Comparison of ENCODE assay signal across 28 cellular contexts in the genomic region with DNA sequence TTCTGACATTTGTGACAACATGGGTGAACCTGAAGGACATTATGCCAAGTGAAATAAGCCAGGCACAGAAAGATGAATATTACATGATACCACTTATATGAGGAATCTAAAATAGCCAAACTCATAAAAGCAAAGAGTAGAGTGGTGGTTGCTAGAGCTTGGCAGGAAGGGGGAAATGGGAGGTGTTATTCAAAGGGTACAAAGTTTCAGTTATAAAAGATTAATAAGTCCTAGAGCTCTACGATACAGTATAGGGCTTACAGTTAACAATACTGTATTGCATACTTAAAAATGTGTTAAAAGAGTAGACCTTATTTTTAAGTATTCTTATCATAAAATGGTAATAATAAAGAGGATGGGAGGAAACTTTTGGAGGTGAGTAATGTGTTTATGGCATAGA.
"Had no signal": no experiment of that assay in that cellular context is flagged by ENCODE, and none has a peak within 500 bp of the region (broad histone marks: within the 10 kb centered on the region; RNA-seq: fewer than 3 reads in every experiment).

No MANE protein-coding gene starts in this region.

- H3K27ac ChIP-seq: colonic mucosa, coronary artery, dorsolateral prefrontal cortex, epithelial cell of prostate, esophagus muscularis mucosa, esophagus squamous epithelium, foreskin keratinocyte, gastrocnemius medialis, gastroesophageal sphincter had no signal

- H3K4me1 ChIP-seq: colonic mucosa, esophagus muscularis mucosa, foreskin keratinocyte, gastrocnemius medialis, gastroesophageal sphincter had no signal

- H3K9me3 ChIP-seq: colonic mucosa, esophagus muscularis mucosa, esophagus squamous epithelium, gastrocnemius medialis, gastroesophageal sphincter, heart left ventricle had no signal

- H3K27me3 ChIP-seq: colonic mucosa, esophagus muscularis mucosa, esophagus squamous epithelium, gastrocnemius medialis, gastroesophageal sphincter, heart left ventricle, heart right ventricle had no signal

- H3K4me3 ChIP-seq: colonic mucosa, coronary artery, dorsolateral prefrontal cortex, esophagus muscularis mucosa, esophagus squamous epithelium, gastrocnemius medialis, gastroesophageal sphincter, heart left ventricle, heart right ventricle had no signal

- FAIRE-seq: colon, endometrium, endothelial cell of umbilical vein, frontal cortex had no signal

- ATAC-seq: effector memory CD8-positive, alpha-beta T cell; esophagus mucosa; foreskin keratinocyte; gastrocnemius medialis; gastroesophageal sphincter had no signal

- DNase-seq: colonic mucosa; cortex of kidney; dermis blood vessel endothelial cell; dorsolateral prefrontal cortex; effector CD4-positive, alpha-beta T cell; effector CD8-positive, alpha-beta T cell; effector memory CD4-positive, alpha-beta T cell; effector memory CD8-positive, alpha-beta T cell; endodermal cell; erythroblast; esophagus squamous epithelium; foreskin fibroblast; foreskin keratinocyte; foreskin melanocyte; gastrocnemius medialis; glutamatergic neuron; head of caudate nucleus; heart left ventricle; heart right ventricle had no signal

- H3K36me3 ChIP-seq: colonic mucosa, esophagus muscularis mucosa, gastrocnemius medialis, gastroesophageal sphincter, heart left ventricle, heart right ventricle had no signal
